ENCODE assay signal across 8 cellular contexts in genomic region chr4:153472122-153473037, GRCh38. TPM values are rescaled to one million over a fixed set of nuclear protein-coding genes. Genes with fewer than 3 reads are reported as not detected.
DNase-seq lines count a peak whose midpoint lies in the region; ATAC-seq and TF ChIP-seq lines count a peak whose summit lies in the region.

No MANE protein-coding gene starts in this region.

- TF ChIP-seq CTCF in PC-9 (conservative IDR thresholded peaks at IDR 0.05), result no peak
- no peak for TF ChIP-seq CTCF in Caco-2 (IDR thresholded peaks at IDR 0.05; ENCODE audit: insufficient read depth in 1 of 2, low read depth in 1 of 2, low read length in 1 of 2, severe bottlenecking in 1 of 2, unreplicated experiment in 1 of 2)

- intact Hi-C loops in PC-9 (cut with micrococcal nuclease; ENCODE audit: unreplicated experiment), result no loop called here
- intact Hi-C loops in Caco-2 (cut with micrococcal nuclease; ENCODE audit: unreplicated experiment), result no loop called here

- H3K9me3 ChIP-seq in PC-9 (ENCODE audit: insufficient read depth, low read depth) (no peaks in the 10 kb centered on the region), subcutaneous abdominal adipose tissue (ENCODE audit: control insufficient read depth in 5 of 5, low read length in 5 of 5) (no peaks in the 10 kb centered on the region), Caco-2 (no peaks in the 10 kb centered on the region)

- peaks cover 15% of the 10 kb centered on the region for H3F3A ChIP-seq in PC-9 (ENCODE audit: insufficient read depth, low read depth)

- H3K27ac Mint-ChIP-seq in activated T-cell treated with anti-CD3 and anti-CD28 coated beads, Interleukin-2, amount 50 U/mL, for 72 hours, result peak overlapping the region; percentile 90
- no peak overlapping the region for H3K27ac Mint-ChIP-seq in Caco-2 (ENCODE audit: unreplicated experiment)

- CTCF ChIA-PET in PC-9 (lab: Charles Lee), result no interaction called here
- CTCF ChIA-PET in Caco-2 (lab: Charles Lee), result no interaction called here

- H3K27me3 ChIP-seq in PC-9 (ENCODE audit: insufficient read depth, low read depth) (no peaks in the 10 kb centered on the region), subcutaneous abdominal adipose tissue (ENCODE audit: control insufficient read depth in 5 of 5, insufficient read depth in 4 of 5, low read length in 5 of 5) (no peaks in the 10 kb centered on the region), Caco-2 (replicated peaks; ENCODE audit: control insufficient read depth, insufficient read depth, low read length) (no peaks in the 10 kb centered on the region)

- no peaks in the 10 kb centered on the region for H3K27me3 Mint-ChIP-seq in activated T-cell treated with anti-CD3 and anti-CD28 coated beads, Interleukin-2, amount 50 U/mL, for 72 hours (ENCODE audit: low read depth)
- no peaks in the 10 kb centered on the region for H3K27me3 Mint-ChIP-seq in Caco-2 (ENCODE audit: insufficient read depth, unreplicated experiment)

- no peak overlapping the region for H3K4me3 ChIP-seq in PC-9
- H3K4me3 ChIP-seq in subcutaneous abdominal adipose tissue (ENCODE audit: low read depth in 1 of 5, low read length in 5 of 5), result no peak overlapping the region
- H3K4me3 ChIP-seq in Caco-2 (ENCODE audit: low read depth, low read length), result no peak overlapping the region

- H3K4me1 Mint-ChIP-seq in activated T-cell treated with anti-CD3 and anti-CD28 coated beads, Interleukin-2, amount 50 U/mL, for 72 hours (ENCODE audit: low read depth), result peaks cover 90% of the 10 kb centered on the region
- peaks cover 15% of the 10 kb centered on the region for H3K4me1 Mint-ChIP-seq in Caco-2 (ENCODE audit: low read depth, unreplicated experiment)

- BruUV-seq in PC-9 (replicated peaks; lab: Mats Ljungman, UMichigan) (no TSS peak), Caco-2 (replicated peaks; lab: Mats Ljungman, UMichigan) (no TSS peak)

- no peaks in the 10 kb centered on the region for H3K9me2 ChIP-seq in PC-9 (ENCODE audit: insufficient read depth)

- H3K27ac ChIP-seq in PC-9 (0 out of 2 replicates have a peak overlapping the region, but pooled peaks have one; percentile 26), subcutaneous abdominal adipose tissue (ENCODE audit: low read depth, low read length) (peak overlapping the region; percentile 43)

- peaks cover 17 to 35% of the 10 kb centered on the region in 2 donors for H3K36me3 Mint-ChIP-seq in activated T-cell treated with anti-CD3 and anti-CD28 coated beads, Interleukin-2, amount 50 U/mL, for 72 hours (ENCODE audit: insufficient read depth in 2 of 2)
- peaks cover 31% of the 10 kb centered on the region for H3K36me3 Mint-ChIP-seq in Caco-2 (ENCODE audit: insufficient read depth, unreplicated experiment)

- H3K4me3 Mint-ChIP-seq in activated T-cell treated with anti-CD3 and anti-CD28 coated beads, Interleukin-2, amount 50 U/mL, for 72 hours, result peak overlapping the region; percentile 94 to 98
- H3K4me3 Mint-ChIP-seq in Caco-2 (ENCODE audit: unreplicated experiment), result no peak overlapping the region

- peaks cover 9% of the 10 kb centered on the region for H3K79me2 ChIP-seq in PC-9 (ENCODE audit: low read depth)

- ATAC-seq in activated T-cell treated with anti-CD3 and anti-CD28 coated beads, Interleukin-2, amount 50 U/mL, for 72 hours (replicated peaks in 1 of 2), result peak; percentile 32 to 45
- peak; percentile 41 for ATAC-seq in HG02852 (IDR thresholded peaks at IDR 0.05; ENCODE audit: unreplicated experiment)

- H2AFZ ChIP-seq in PC-9, result no peak overlapping the region

- H3K9ac ChIP-seq in subcutaneous abdominal adipose tissue (ENCODE audit: low read length in 5 of 5), result no peak overlapping the region

- H3K4me2 ChIP-seq in PC-9, result no peak overlapping the region

- H3K4me1 ChIP-seq in PC-9 (replicated peaks; ENCODE audit: insufficient read depth) (peaks cover 28% of the 10 kb centered on the region), subcutaneous abdominal adipose tissue (ENCODE audit: control insufficient read depth in 5 of 5, insufficient read depth in 5 of 5, low read length in 5 of 5) (peaks cover 0 to 50% (median 41%) of the 10 kb centered on the region in 5 donors), Caco-2 (peaks cover 9% of the 10 kb centered on the region)

- no peaks in the 10 kb centered on the region for H3K9me3 Mint-ChIP-seq in activated T-cell treated with anti-CD3 and anti-CD28 coated beads, Interleukin-2, amount 50 U/mL, for 72 hours
- H3K9me3 Mint-ChIP-seq in Caco-2 (ENCODE audit: unreplicated experiment), result no peaks in the 10 kb centered on the region

- POLR2A ChIA-PET in PC-9 (lab: Charles Lee; ENCODE audit: unreplicated experiment) (no interaction called here), Caco-2 (lab: Charles Lee) (no interaction called here)

- H3K36me3 ChIP-seq in PC-9 (ENCODE audit: low read depth), result no peaks in the 10 kb centered on the region
- H3K36me3 ChIP-seq in subcutaneous abdominal adipose tissue (ENCODE audit: control insufficient read depth in 5 of 5, insufficient read depth in 5 of 5, low read length in 5 of 5), result peaks cover 5 to 19% (median 11%) of the 10 kb centered on the region in 5 donors
- no peaks in the 10 kb centered on the region for H3K36me3 ChIP-seq in Caco-2 (ENCODE audit: control insufficient read depth, insufficient read depth, low read length)

- DNase-seq in activated T-cell treated with anti-CD3 and anti-CD28 coated beads, Interleukin-2, amount 50 U/mL, for 72 hours, result no peak
- DNase-seq in activated T-cell treated with anti-CD3 and anti-CD28 coated beads, Interleukin-2, amount 50 U/mL, for 48 hours, result no peak
- no peak for DNase-seq in PC-9
- DNase-seq in RKO (ENCODE audit: low spot score), result no peak
- no peak for DNase-seq in AG20443 (ENCODE audit: low spot score)
- DNase-seq in Caco-2, result no peak

- no peaks in the 10 kb centered on the region for H4K20me1 ChIP-seq in PC-9 (ENCODE audit: insufficient read depth)

RNA-seq across cellular contexts. Expression of gene TMEM131L, which starts 6.2 kb away (rescaled TPM):
- total RNA-seq in activated T-cell treated with anti-CD3 and anti-CD28 coated beads, Interleukin-2, amount 50 U/mL, for 72 hours, result 10 to 100 TPM; 32.7 to 44.4 TPM
- total RNA-seq in PC-9 (2021) (3.8 and 6.0 TPM in 2 replicates), Caco-2 (2022) (20.8 and 20.9 TPM in 2 replicates)
